In genomic region chr19:14563590-14563926, GRCh38 we compare ENCODE assay signal across 27 cellular contexts. TPM values are rescaled to one million over a fixed set of nuclear protein-coding genes. Genes with fewer than 3 reads are reported as not detected.
DNase-seq lines count a peak whose midpoint lies in the region; ATAC-seq and TF ChIP-seq lines count a peak whose summit lies in the region.
"Had no signal": no experiment of that assay in that cellular context is flagged by ENCODE, and none has a peak within 500 bp of the region (broad histone marks: within the 10 kb centered on the region; RNA-seq: fewer than 3 reads in every experiment).

No MANE protein-coding gene starts in this region.

- ATAC-seq in heart right ventricle, result peak in 1 of 8 donors; percentile 0
- ATAC-seq in left ventricle myocardium superior, result no peak
- no peak for ATAC-seq in effector memory CD8-positive, alpha-beta T cell (replicated peaks)
- no peak for ATAC-seq in GM19395 (IDR thresholded peaks at IDR 0.05; ENCODE audit: unreplicated experiment)
- no peak for ATAC-seq in HG03135 (IDR thresholded peaks at IDR 0.05; ENCODE audit: unreplicated experiment)
- no peak for ATAC-seq in HG02623 (IDR thresholded peaks at IDR 0.05; ENCODE audit: unreplicated experiment)

- peaks cover 32% of the 10 kb centered on the region for H3K36me3 Mint-ChIP-seq in effector memory CD8-positive, alpha-beta T cell (ENCODE audit: insufficient read depth)
- H3K36me3 Mint-ChIP-seq: naive B cell had no signal

- H3K9me3 ChIP-seq in heart right ventricle (no peaks in the 10 kb centered on the region), HUES48 (ENCODE audit: control insufficient read depth, insufficient read depth, low read length) (no peaks in the 10 kb centered on the region), skeletal muscle tissue (ENCODE audit: control insufficient read depth in 3 of 3, low read length in 3 of 3) (no peaks in the 10 kb centered on the region)
- H3K9me3 ChIP-seq: BE2C, Peyer's patch, SJSA1 had no signal

- H3K27ac Mint-ChIP-seq in effector memory CD8-positive, alpha-beta T cell, result peak overlapping the region; percentile 71 to 85
- H3K27ac Mint-ChIP-seq: activated T-helper 1 cell treated with anti-CD3 and anti-CD28 coated beads, Interleukin-12 subunit alpha, Interleukin-12 subunit beta, Interleukin-2, Interleukin-4 antibody, amounts not matched to agents 30 ng/mL and 10 ng/mL and 1 ng/mL, durations not matched to agents 14 hours and 24 hours and 36 hours had no signal

- peak overlapping the region in 7 of 10 donors; percentile 70 to 97 (median 94) for H3K27ac ChIP-seq in heart right ventricle
- peak overlapping the region; percentile 32 for H3K27ac ChIP-seq in HUES48 (ENCODE audit: low read depth, low read length)
- H3K27ac ChIP-seq in skeletal muscle tissue (ENCODE audit: low read depth, low read length), result peak overlapping the region; percentile 99
- H3K27ac ChIP-seq: Peyer's patch, SJSA1 had no signal

- DNase-seq in heart right ventricle (no peak), left ventricle myocardium superior (no peak)
- DNase-seq in effector memory CD8-positive, alpha-beta T cell, result no peak
- DNase-seq: DMS153, IMR-90, midbrain, naive B cell, NCI-H2107, NCI-H774, Peyer's patch, trophoblast cell had no signal

- 95 to 97% methylated on average over 16 of the region's 16 CpGs for WGBS in heart right ventricle, 2 donors

- H3K36me3 ChIP-seq in heart right ventricle, result peaks cover 0 to 44% (median 6%) of the 10 kb centered on the region in 9 donors
- peaks cover 26% of the 10 kb centered on the region for H3K36me3 ChIP-seq in HUES48 (ENCODE audit: control insufficient read depth, insufficient read depth, low read length)
- H3K36me3 ChIP-seq in skeletal muscle tissue (ENCODE audit: control insufficient read depth in 3 of 3, insufficient read depth in 3 of 3, low read length in 3 of 3), result peaks cover 9 to 22% (median 22%) of the 10 kb centered on the region in 3 donors

- H3K27me3 ChIP-seq in heart right ventricle (no peaks in the 10 kb centered on the region), HUES48 (ENCODE audit: control insufficient read depth, insufficient read depth, low read length) (no peaks in the 10 kb centered on the region), skeletal muscle tissue (ENCODE audit: control insufficient read depth in 3 of 3, insufficient read depth in 3 of 3, low read length in 3 of 3) (no peaks in the 10 kb centered on the region)
- H3K27me3 ChIP-seq: BE2C, Peyer's patch, SJSA1 had no signal

- no peak overlapping the region for H3K4me3 ChIP-seq in heart right ventricle
- H3K4me3 ChIP-seq in HUES48 (ENCODE audit: low read depth, low read length), result no peak overlapping the region
- peak overlapping the region; percentile 68 to 82 (median 81) for H3K4me3 ChIP-seq in skeletal muscle tissue (ENCODE audit: low read length in 3 of 3)
- H3K4me3 ChIP-seq: Peyer's patch, SJSA1 had no signal

- H3K9ac ChIP-seq in HUES48 (ENCODE audit: low read depth, low read length), result no peak overlapping the region
- H3K9ac ChIP-seq in skeletal muscle tissue (ENCODE audit: low read depth in 1 of 3, low read length in 3 of 3), result peak overlapping the region; percentile 92 to 99 (median 92)

- intact Hi-C loops in heart right ventricle (cut with DNase I) (no loop called here), left ventricle myocardium superior (cut with micrococcal nuclease) (no loop called here)

- H3K9me3 Mint-ChIP-seq in effector memory CD8-positive, alpha-beta T cell, result no peaks in the 10 kb centered on the region
- H3K9me3 Mint-ChIP-seq: activated CD4-positive, alpha-beta memory T cell treated with anti-CD3 and anti-CD28 coated beads for 36 hours; activated naive CD4-positive, alpha-beta T cell treated with anti-CD3 and anti-CD28 coated beads for 36 hours; activated T-helper 1 cell treated with anti-CD3 and anti-CD28 coated beads, Interleukin-12 subunit alpha, Interleukin-12 subunit beta, Interleukin-2, Interleukin-4 antibody, amounts not matched to agents 30 ng/mL and 10 ng/mL and 1 ng/mL, durations not matched to agents 14 hours and 24 hours and 36 hours; brain; H9; naive B cell had no signal

- H3K27me3 Mint-ChIP-seq in effector memory CD8-positive, alpha-beta T cell, result no peaks in the 10 kb centered on the region
- H3K27me3 Mint-ChIP-seq: activated CD4-positive, alpha-beta memory T cell treated with anti-CD3 and anti-CD28 coated beads for 36 hours; brain; naive B cell had no signal

- no peak overlapping the region for H3K4me3 Mint-ChIP-seq in effector memory CD8-positive, alpha-beta T cell
- H3K4me3 Mint-ChIP-seq: activated CD4-positive, alpha-beta memory T cell treated with anti-CD3 and anti-CD28 coated beads for 36 hours; activated naive CD4-positive, alpha-beta T cell treated with anti-CD3 and anti-CD28 coated beads for 36 hours; activated T-helper 1 cell treated with anti-CD3 and anti-CD28 coated beads, Interleukin-12 subunit alpha, Interleukin-12 subunit beta, Interleukin-2, Interleukin-4 antibody, amounts not matched to agents 30 ng/mL and 10 ng/mL and 1 ng/mL, durations not matched to agents 14 hours and 24 hours and 36 hours; brain; naive B cell had no signal

- no peak for TF ChIP-seq CTCF in heart right ventricle (IDR thresholded peaks at IDR 0.05)

- H3K4me1 ChIP-seq in heart right ventricle (peaks cover 30 to 55% (median 42%) of the 10 kb centered on the region in 9 donors), HUES48 (ENCODE audit: control insufficient read depth, insufficient read depth, low read length) (peaks cover 30% of the 10 kb centered on the region), skeletal muscle tissue (ENCODE audit: control insufficient read depth in 3 of 3, insufficient read depth in 3 of 3, low read length in 3 of 3) (peaks cover 38 to 51% (median 44%) of the 10 kb centered on the region in 3 donors)
- H3K4me1 ChIP-seq: SJSA1 had no signal

- peaks cover 41 to 55% of the 10 kb centered on the region in 2 donors for H3K4me1 Mint-ChIP-seq in effector memory CD8-positive, alpha-beta T cell (ENCODE audit: low read depth in 2 of 2)

RNA-seq across cellular contexts. Expression of gene NDUFB7, which starts 8.3 kb away (rescaled TPM):
- total RNA-seq in heart right ventricle, result 100 to 1,000 TPM; 347 to 525 (median 467) TPM
- 1,000 to 10,000 TPM; 1,131 to 1,673 TPM for polyA plus RNA-seq in heart right ventricle
- 546 TPM for total RNA-seq in left ventricle myocardium superior
- total RNA-seq in skeletal muscle tissue, result 525 TPM

RNA-seq across cellular contexts. Expression of gene CLEC17A, which starts 19.3 kb away (rescaled TPM):
- total RNA-seq in heart right ventricle, result under 1 TPM in 1 of 10 donors, not detected in 9; 0.12 TPM
- polyA plus RNA-seq in heart right ventricle, result not detected
- not detected for total RNA-seq in left ventricle myocardium superior
- 0.52 TPM for total RNA-seq in skeletal muscle tissue
- total RNA-seq: endothelial cell of umbilical vein, glomerular endothelial cell, H9, IMR-90, subcutaneous adipose tissue had no signal
- polyA plus RNA-seq: keratinocyte had no signal

RNA-seq across cellular contexts. Expression of gene TECR, which starts 34.2 kb away (rescaled TPM):
- total RNA-seq in heart right ventricle (10 to 100 TPM; 61.4 to 99.6 (median 73.1) TPM), left ventricle myocardium superior (86.4 TPM), skeletal muscle tissue (83.0 TPM)
- polyA plus RNA-seq in heart right ventricle, result 100 to 1,000 TPM in 1 of 2 donors, 10 to 100 TPM in 1; 88.7 to 194 TPM

RNA-seq across cellular contexts. Expression of gene DNAJB1, which starts 45.4 kb away (rescaled TPM):
- total RNA-seq in heart right ventricle, result 10 to 100 TPM; 40.3 to 99.0 (median 46.4) TPM
- polyA plus RNA-seq in heart right ventricle, result 10 to 100 TPM; 23.6 to 44.2 TPM
- 47.9 TPM for total RNA-seq in left ventricle myocardium superior
- total RNA-seq in skeletal muscle tissue, result 39.1 TPM

Comparison
In these comparisons a context has a peak if more than half of its experiments do, and no peak if none do; other contexts are left out.
1. H3K27ac ChIP-seq: peak in every context shown above with its lines; median percentile 99 in skeletal muscle tissue; 94 in heart right ventricle; 32 in HUES48.
2. H3K4me3 ChIP-seq: peak in skeletal muscle tissue (3 of 3); none in heart right ventricle (0 of 10) and HUES48 (single experiment).